Comparison of ENCODE assay signal across 15 cellular contexts in genomic region chr13:20397896-20398295, GRCh38.
DNase-seq lines count a peak whose midpoint lies in the region.
"Had no signal": no experiment of that assay in that cellular context is flagged by ENCODE, and none has a peak within 500 bp of the region (broad histone marks: within the 10 kb centered on the region; RNA-seq: fewer than 3 reads in every experiment).

No MANE protein-coding gene starts in this region.

- DNase-seq in activated T-cell treated with anti-CD3 and anti-CD28 coated beads, Interleukin-2, amount 50 U/mL, for 24 hours = peak; percentile 16
- DNase-seq in activated T-cell treated with anti-CD3 and anti-CD28 coated beads for 4 hours = no peak
- DNase-seq in mesenteric fat pad (ENCODE audit: low spot score) = peak; percentile 30
- DNase-seq in posterior vena cava (ENCODE audit: low spot score) = peak; percentile 59
- no peak for DNase-seq in stimulated activated naive CD4-positive, alpha-beta T cell treated with Interleukin-2 at 50 U/mL for 16 hours (lab: John Stamatoyannopoulos, UW)
- no peak for DNase-seq in activated CD4-positive, alpha-beta T cell treated with anti-CD3 and anti-CD28 coated beads for 4 hours
- DNase-seq: C1 segment of cervical spinal cord; Calu3; CD4-positive, alpha-beta memory T cell; COR-L47; DMS53; DMS79 treated with DMSO at 0.1 percent for 48 hours; GF-D8; H9 had no signal

- H3K27me3 Mint-ChIP-seq in activated T-cell treated with anti-CD3 and anti-CD28 coated beads, Interleukin-2, amount 50 U/mL, for 24 hours = no peaks in the 10 kb centered on the region
- H3K27me3 Mint-ChIP-seq: CD4-positive, alpha-beta memory T cell had no signal

- no peak overlapping the region for H3K27ac Mint-ChIP-seq in activated T-cell treated with anti-CD3 and anti-CD28 coated beads, Interleukin-2, amount 50 U/mL, for 24 hours
- H3K27ac Mint-ChIP-seq: CD4-positive, alpha-beta memory T cell; GM23338; H9 had no signal

- intact Hi-C loops in posterior vena cava (cut with DNase I) = no loop called here

- no peak overlapping the region for H3K4me3 Mint-ChIP-seq in activated T-cell treated with anti-CD3 and anti-CD28 coated beads, Interleukin-2, amount 50 U/mL, for 24 hours
- H3K4me3 Mint-ChIP-seq: CD4-positive, alpha-beta memory T cell; GM23338; H9 had no signal

- H3K9me3 Mint-ChIP-seq in activated T-cell treated with anti-CD3 and anti-CD28 coated beads, Interleukin-2, amount 50 U/mL, for 24 hours = no peaks in the 10 kb centered on the region
- H3K9me3 Mint-ChIP-seq: GM23338 had no signal

- H3K4me1 Mint-ChIP-seq in activated T-cell treated with anti-CD3 and anti-CD28 coated beads, Interleukin-2, amount 50 U/mL, for 24 hours (ENCODE audit: low read depth) = peaks cover 14% of the 10 kb centered on the region
- H3K4me1 Mint-ChIP-seq: GM23338, H9 had no signal

- H3K36me3 Mint-ChIP-seq in activated T-cell treated with anti-CD3 and anti-CD28 coated beads, Interleukin-2, amount 50 U/mL, for 24 hours (ENCODE audit: low read depth) = no peaks in the 10 kb centered on the region
- H3K36me3 Mint-ChIP-seq: CD4-positive, alpha-beta memory T cell had no signal

Comparison
In these comparisons a context has a peak if more than half of its experiments do, and no peak if none do; other contexts are left out.
1. DNase-seq: peak in activated T-cell treated with anti-CD3 and anti-CD28 coated beads, Interleukin-2, amount 50 U/mL, for 24 hours (single experiment), mesenteric fat pad (single experiment) and posterior vena cava (single experiment); none in activated T-cell treated with anti-CD3 and anti-CD28 coated beads for 4 hours (single experiment), stimulated activated naive CD4-positive, alpha-beta T cell treated with Interleukin-2 at 50 U/mL for 16 hours (single experiment) and activated CD4-positive, alpha-beta T cell treated with anti-CD3 and anti-CD28 coated beads for 4 hours (0 of 2).